In the genomic region with DNA sequence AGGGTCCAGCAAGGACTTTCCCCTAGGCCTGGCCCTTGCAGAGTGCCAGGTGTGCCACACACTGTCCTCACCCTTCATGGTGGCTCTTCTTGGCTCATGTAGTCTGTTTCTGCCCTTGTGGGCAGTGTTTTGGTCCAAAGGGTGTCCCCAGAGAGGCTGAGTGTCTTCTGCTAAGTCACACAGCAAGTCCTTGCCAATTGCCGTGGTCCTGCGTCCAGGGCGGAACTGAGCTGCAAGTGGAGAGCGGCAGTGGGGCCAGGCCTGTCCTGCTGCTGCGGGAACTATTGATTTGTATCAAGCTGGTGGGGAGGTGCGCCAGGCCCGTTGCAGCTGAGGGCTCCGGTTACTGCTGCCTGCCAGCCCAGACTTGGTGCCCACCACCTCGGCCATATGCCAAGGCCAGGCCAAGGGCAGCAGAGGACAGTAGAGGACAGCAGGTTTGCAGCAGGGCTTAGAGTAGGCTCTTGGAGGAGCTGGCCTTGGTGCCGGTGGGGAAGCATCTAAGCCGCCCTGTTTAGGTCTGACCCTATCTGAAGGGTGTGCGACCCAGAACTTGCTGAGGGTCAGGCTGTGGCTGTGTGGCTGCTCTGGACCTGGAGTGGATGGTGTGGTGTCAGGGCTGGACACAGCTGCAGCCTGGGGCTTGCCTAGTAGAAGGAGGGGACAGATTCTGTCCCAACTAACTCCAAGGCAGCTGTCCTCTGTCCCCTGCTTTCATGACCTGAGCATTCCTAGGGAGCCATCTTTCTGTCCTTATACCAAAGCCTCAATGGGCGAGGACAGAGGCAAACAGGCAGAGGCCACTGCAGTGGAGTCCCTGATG, we compare ENCODE assay signal across 13 cellular contexts. TPM values are rescaled to one million over a fixed set of nuclear protein-coding genes. Genes with fewer than 3 reads are reported as not detected.
"Had no signal": no experiment of that assay in that cellular context is flagged by ENCODE, and none has a peak within 500 bp of the region (broad histone marks: within the 10 kb centered on the region; RNA-seq: fewer than 3 reads in every experiment).

No MANE protein-coding gene starts in this region.

- H3K27me3 Mint-ChIP-seq: stimulated activated naive CD8-positive, alpha-beta T cell treated with anti-CD3 and anti-CD28 coated beads, Interleukin-15, Interleukin-2, amounts not matched to agents 100 ng/mL and 50 ng/mL, for 24 hours had no signal

- H3K9me3 Mint-ChIP-seq: activated T-cell treated with anti-CD3 and anti-CD28 coated beads, Interleukin-2, amount 50 U/mL, for 4 hours; stimulated activated naive CD8-positive, alpha-beta T cell treated with anti-CD3 and anti-CD28 coated beads, Interleukin-15, Interleukin-2, amounts not matched to agents 100 ng/mL and 50 ng/mL, for 24 hours had no signal

- H3K4me3 Mint-ChIP-seq: activated T-cell treated with anti-CD3 and anti-CD28 coated beads, Interleukin-2, amount 50 U/mL, for 4 hours; stimulated activated naive CD8-positive, alpha-beta T cell treated with anti-CD3 and anti-CD28 coated beads, Interleukin-15, Interleukin-2, amounts not matched to agents 100 ng/mL and 50 ng/mL, for 24 hours had no signal

- H3K27ac ChIP-seq: colonic mucosa, heart left ventricle, left ventricle myocardium inferior, upper lobe of left lung had no signal

- H3K4me3 ChIP-seq: colonic mucosa, heart left ventricle, left ventricle myocardium inferior, upper lobe of left lung had no signal

- H3K27ac Mint-ChIP-seq: stimulated activated naive CD8-positive, alpha-beta T cell treated with anti-CD3 and anti-CD28 coated beads, Interleukin-15, Interleukin-2, amounts not matched to agents 100 ng/mL and 50 ng/mL, for 24 hours had no signal

- DNase-seq: activated CD4-positive, alpha-beta T cell treated with anti-CD3 and anti-CD28 coated beads, Interleukin-2, amount 50 U/mL, for 1 hour; activated naive CD4-positive, alpha-beta T cell; activated T-cell treated with anti-CD3 and anti-CD28 coated beads, Interleukin-2, amount 50 U/mL, for 4 hours; caudate nucleus; colonic mucosa; effector CD8-positive, alpha-beta T cell; left ventricle myocardium inferior; mesenchymal stem cell; stimulated activated CD4-positive, alpha-beta T cell treated with anti-CD3 and anti-CD28 coated beads, Interleukin-2, amount 100 ng/mL, for 48 hours had no signal

- H3K36me3 ChIP-seq: colonic mucosa had no signal

- ATAC-seq: activated T-cell treated with anti-CD3 and anti-CD28 coated beads, Interleukin-2, amount 50 U/mL, for 4 hours; heart left ventricle had no signal

- H3K27me3 ChIP-seq: colonic mucosa, heart left ventricle, upper lobe of left lung had no signal

- H3K9me3 ChIP-seq: colonic mucosa, heart left ventricle, left ventricle myocardium inferior, upper lobe of left lung had no signal

RNA-seq across cellular contexts. Expression of a gene that starts 4.5 kb away (rescaled TPM):
- total RNA-seq: frontal cortex, left ventricle myocardium inferior had no signal
